In genomic region chr14:24430143-24430681, GRCh38 we compare ENCODE assay signal across 2 cellular contexts.
TF ChIP-seq lines count a peak whose summit lies in the region.

No MANE protein-coding gene starts in this region.

TF ChIP-seq in HEK293, 187 proteins besides CTCF, POLR2A, EP300 and RAD21 (continues in another document):
- TF ChIP-seq ZNF571 (tag by site-specific recombination; IDR thresholded peaks at IDR 0.05) (no peak), GLIS1 (tag by site-specific recombination; IDR thresholded peaks at IDR 0.05) (peak; percentile 79), ZNF518A (tag by site-specific recombination; conservative IDR thresholded peaks at IDR 0.05; ENCODE audit: low read depth) (no peak), ZNF174 (tag by site-specific recombination; IDR thresholded peaks at IDR 0.05) (no peak), SP3 (tag by site-specific recombination; IDR thresholded peaks at IDR 0.05) (peak; percentile 46), ZNF248 (tag by site-specific recombination; IDR thresholded peaks at IDR 0.05) (no peak), ZNF423 (tag by site-specific recombination; IDR thresholded peaks at IDR 0.05) (peak; percentile 10; the same call in 1 of the 2 replicates), GLIS2 (tag by site-specific recombination; IDR thresholded peaks at IDR 0.05) (0 out of 2 replicates have a peak, but pooled peaks have one; percentile 1), PATZ1 (tag by site-specific recombination; IDR thresholded peaks at IDR 0.05) (peak; percentile 17; the same call in 1 of the 2 replicates), PRDM10 (tag by site-specific recombination; IDR thresholded peaks at IDR 0.05) (peak; percentile 81), ZNF114 (tag by site-specific recombination; IDR thresholded peaks at IDR 0.05) (no peak), ZXDB (tag by site-specific recombination; IDR thresholded peaks at IDR 0.05) (0 out of 2 replicates have a peak, but pooled peaks have one; percentile 6), SP2 (tag by site-specific recombination; IDR thresholded peaks at IDR 0.05) (peak; percentile 29), SCRT2 (tag by site-specific recombination; IDR thresholded peaks at IDR 0.05) (peak; percentile 98), ZNF404 (tag by site-specific recombination; IDR thresholded peaks at IDR 0.05) (no peak), ZSCAN16 (tag by site-specific recombination; IDR thresholded peaks at IDR 0.05) (no peak)

TF ChIP-seq in endothelial cell of umbilical vein, 7 proteins besides CTCF, POLR2A, EP300 and RAD21:
- TF ChIP-seq JUN (IDR thresholded peaks at IDR 0.05; ENCODE audit: borderline replicate concordance, insufficient read depth, insufficient read length, low read depth) (no peak), POLR2AphosphoS5 (IDR thresholded peaks at IDR 0.05; ENCODE audit: insufficient read depth, low read depth, low read length) (peak; percentile 76), GATA2 (IDR thresholded peaks at IDR 0.05; ENCODE audit: insufficient read depth, insufficient read length, low read depth, low read length) (no peak), MAX (IDR thresholded peaks at IDR 0.05; ENCODE audit: insufficient read depth, insufficient read length) (no peak), MYC (IDR thresholded peaks at IDR 0.05; ENCODE audit: low read depth, low read length) (no peak), FOS (IDR thresholded peaks at IDR 0.05; ENCODE audit: borderline replicate concordance, insufficient read depth, low read length) (no peak)
